ENCODE assay signal across 10 cellular contexts in the genomic region with DNA sequence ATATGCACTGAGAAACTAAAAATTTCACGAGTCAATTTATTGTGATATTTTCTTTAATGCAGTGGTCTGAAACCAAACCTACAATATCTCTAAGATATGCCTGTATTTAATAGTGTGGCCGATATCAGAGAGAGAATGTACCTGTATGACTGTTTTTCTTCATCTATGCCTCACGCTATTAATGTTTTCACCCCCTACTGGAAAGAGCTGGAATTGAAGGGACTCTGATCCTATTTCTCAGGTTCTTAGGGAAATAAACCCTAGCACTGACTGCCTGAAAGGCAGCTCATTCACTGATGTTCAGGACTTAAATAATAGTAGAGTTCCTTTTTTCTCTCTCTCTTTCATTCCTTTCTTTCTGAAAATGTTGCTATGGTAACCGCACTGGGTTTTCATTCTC.
DNase-seq lines count a peak whose midpoint lies in the region; ATAC-seq and TF ChIP-seq lines count a peak whose summit lies in the region.
"Had no signal": no experiment of that assay in that cellular context is flagged by ENCODE, and none has a peak within 500 bp of the region (broad histone marks: within the 10 kb centered on the region; RNA-seq: fewer than 3 reads in every experiment).

No MANE protein-coding gene starts in this region.

- H3K56ac ChIP-seq in IMR-90 (ENCODE audit: extremely low read depth, insufficient read depth, low read length): no peak overlapping the region

- H3K9me3 Mint-ChIP-seq in MCF 10A (ENCODE audit: unreplicated experiment): no peaks in the 10 kb centered on the region

- no peak overlapping the region for H2AK9ac ChIP-seq in IMR-90 (replicated peaks; ENCODE audit: low read depth, low read length, poor library complexity)

- no peak overlapping the region for H3K4ac ChIP-seq in IMR-90 (ENCODE audit: low read depth, low read length)

- no peak overlapping the region for H3K18ac ChIP-seq in IMR-90 (ENCODE audit: low read depth, low read length)

- no peak overlapping the region for H3K14ac ChIP-seq in IMR-90 (replicated peaks; ENCODE audit: low read depth, low read length)

- no peak overlapping the region for H3K27ac ChIP-seq in breast epithelium
- H3K27ac ChIP-seq in IMR-90 (ENCODE audit: insufficient read depth, low read length): no peak overlapping the region
- H3K27ac ChIP-seq in colonic mucosa: no peak overlapping the region
- no peak overlapping the region for H3K27ac ChIP-seq in upper lobe of right lung

- intact Hi-C loops in MCF 10A (cut with micrococcal nuclease) (no loop called here), breast epithelium (cut with DNase I; ENCODE audit: low total_unique reads) (no loop called here), IMR-90 (cut with micrococcal nuclease) (no loop called here), colonic mucosa (cut with DNase I) (no loop called here), upper lobe of right lung (cut with DNase I) (no loop called here)

- H2AK5ac ChIP-seq in IMR-90 (ENCODE audit: low read depth, low read length): no peak overlapping the region

- no peak for TF ChIP-seq POLR2A in breast epithelium (IDR thresholded peaks at IDR 0.05)
- no peak for TF ChIP-seq POLR2A in IMR-90 (IDR thresholded peaks at IDR 0.05; ENCODE audit: low read depth, low read length)
- TF ChIP-seq POLR2A in GM18505 (IDR thresholded peaks at IDR 0.05; ENCODE audit: borderline replicate concordance, extremely low read depth, insufficient read depth, insufficient read length): no peak

- H3K4me2 ChIP-seq in IMR-90 (ENCODE audit: low read depth, low read length): no peak overlapping the region

- no peaks in the 10 kb centered on the region for H3K36me3 ChIP-seq in breast epithelium
- H3K36me3 ChIP-seq in IMR-90 (ENCODE audit: control insufficient read depth, insufficient read depth, low read length): no peaks in the 10 kb centered on the region
- no peaks in the 10 kb centered on the region for H3K36me3 ChIP-seq in colonic mucosa
- no peaks in the 10 kb centered on the region for H3K36me3 ChIP-seq in upper lobe of right lung

- H3K4me3 ChIP-seq in breast epithelium: no peak overlapping the region
- H3K4me3 ChIP-seq in IMR-90 (ENCODE audit: insufficient read depth, low read depth, low read length): no peak overlapping the region
- no peak overlapping the region for H3K4me3 ChIP-seq in colonic mucosa
- H3K4me3 ChIP-seq in upper lobe of right lung: no peak overlapping the region

- no peaks in the 10 kb centered on the region for H3K9me1 ChIP-seq in IMR-90 (ENCODE audit: insufficient read depth, low read length)

- no peaks in the 10 kb centered on the region for H4K20me1 ChIP-seq in IMR-90 (ENCODE audit: insufficient read depth, low read length)

- dilution Hi-C loops in IMR-90 (cut with HindIII; ENCODE audit: low sequenced_read_pairs, unreplicated experiment): no loop called here

- H2BK5ac ChIP-seq in IMR-90 (ENCODE audit: low read depth, low read length, poor library complexity, severe bottlenecking): no peak overlapping the region

- H3K4me1 Mint-ChIP-seq in MCF 10A (ENCODE audit: insufficient read depth, unreplicated experiment): no peaks in the 10 kb centered on the region
- H3K4me1 Mint-ChIP-seq: activated CD4-positive, alpha-beta memory T cell treated with anti-CD3 and anti-CD28 coated beads, Interleukin-2, amount 10 ng/mL, durations not matched to agents 7 days and 5 days; CD14-positive monocyte had no signal

- CTCF ChIA-PET in MCF 10A (lab: Yijun Ruan, JAX) (no interaction called here), IMR-90 (lab: Yijun Ruan, JAX) (interaction anchor here (0.8 kb wide), 1 partner anchor 178 kb away, joined by 3 read pairs; no protein-coding TSS in a partner anchor)

- no peak overlapping the region for H2BK120ac ChIP-seq in IMR-90 (ENCODE audit: low read depth, low read length)

- H4K91ac ChIP-seq in IMR-90 (ENCODE audit: insufficient read depth, low read depth, low read length): no peak overlapping the region

- no peak for TF ChIP-seq RAD21 in IMR-90 (IDR thresholded peaks at IDR 0.05; ENCODE audit: low read length)

- TF ChIP-seq CTCF in MCF 10A (IDR thresholded peaks at IDR 0.05; ENCODE audit: unreplicated experiment) (peak; percentile 50), breast epithelium (IDR thresholded peaks at IDR 0.05) (no peak), IMR-90 (conservative IDR thresholded peaks at IDR 0.05; ENCODE audit: low read depth, low read length) (peak; percentile 29; the same call in 1 of the 2 replicates), colonic mucosa (IDR thresholded peaks at IDR 0.05) (peak; percentile 31), upper lobe of right lung (IDR thresholded peaks at IDR 0.05) (peak; percentile 28)

- no peak overlapping the region for H3K27ac Mint-ChIP-seq in MCF 10A (ENCODE audit: low read depth, unreplicated experiment)
- H3K27ac Mint-ChIP-seq: activated CD4-positive, alpha-beta memory T cell treated with anti-CD3 and anti-CD28 coated beads, Interleukin-2, amount 10 ng/mL, durations not matched to agents 7 days and 5 days; CD14-positive monocyte had no signal

- no peak overlapping the region for H4K5ac ChIP-seq in IMR-90 (ENCODE audit: low read depth, low read length)

- H3K9ac ChIP-seq in IMR-90 (ENCODE audit: low read depth, low read length) (no peak overlapping the region), colonic mucosa (ENCODE audit: low read depth in 2 of 2, low read length in 2 of 2) (no peak overlapping the region)

- H3K27me3 ChIP-seq in breast epithelium (no peaks in the 10 kb centered on the region), IMR-90 (ENCODE audit: control insufficient read depth, insufficient read depth, low read length) (no peaks in the 10 kb centered on the region), colonic mucosa (no peaks in the 10 kb centered on the region), upper lobe of right lung (no peaks in the 10 kb centered on the region)

- H3K36me3 Mint-ChIP-seq in MCF 10A (ENCODE audit: insufficient read depth, unreplicated experiment): no peaks in the 10 kb centered on the region
- H3K36me3 Mint-ChIP-seq: CD14-positive monocyte had no signal

- in situ Hi-C loops in IMR-90 (cut with MboI; ENCODE audit: low sequenced_read_pairs): no loop called here

- POLR2A ChIA-PET in MCF 10A (lab: Yijun Ruan, JAX): no interaction called here
- POLR2A ChIA-PET in IMR-90 (lab: Charles Lee; ENCODE audit: unreplicated experiment): no interaction called here

- no peak overlapping the region for H2BK20ac ChIP-seq in IMR-90 (ENCODE audit: low read depth, low read length)

- H3K27me3 Mint-ChIP-seq in MCF 10A (ENCODE audit: insufficient read depth, unreplicated experiment): no peaks in the 10 kb centered on the region
- H3K27me3 Mint-ChIP-seq: activated CD4-positive, alpha-beta memory T cell treated with anti-CD3 and anti-CD28 coated beads, Interleukin-2, amount 10 ng/mL, durations not matched to agents 7 days and 5 days had no signal

- H3K79me1 ChIP-seq in IMR-90 (ENCODE audit: low read depth in 1 of 2, low read length in 2 of 2): no peaks in the 10 kb centered on the region

- no peak overlapping the region for H2AFZ ChIP-seq in IMR-90 (replicated peaks; ENCODE audit: low read length, poor library complexity)

- BruUV-seq in MCF 10A (replicated peaks; lab: Mats Ljungman, UMichigan) (no TSS peak), IMR-90 (replicated peaks; lab: Mats Ljungman, UMichigan) (no TSS peak)

- no peak overlapping the region for H2BK15ac ChIP-seq in IMR-90 (ENCODE audit: low read depth, low read length)

- no CpG with 5 or more reads among the region's 4 CpGs for WGBS in IMR-90 (ENCODE audit: extremely low coverage in 2 of 2, insufficient read length in 1 of 2), 2 experiments

- DNase-seq in MCF 10A (ENCODE audit: unreplicated experiment): peak; percentile 60
- no peak for DNase-seq in breast epithelium (ENCODE audit: low spot score in 2 of 2)
- no peak for DNase-seq in IMR-90
- no peak for DNase-seq in colonic mucosa
- no peak for DNase-seq in upper lobe of right lung
- no peak for DNase-seq in effector CD8-positive, alpha-beta T cell (lab: John Stamatoyannopoulos, UW)
- DNase-seq: activated CD4-positive, alpha-beta memory T cell treated with anti-CD3 and anti-CD28 coated beads, Interleukin-2, amount 10 ng/mL, durations not matched to agents 7 days and 5 days had no signal

- no peaks in the 10 kb centered on the region for H3K4me1 ChIP-seq in breast epithelium
- no peaks in the 10 kb centered on the region for H3K4me1 ChIP-seq in IMR-90 (ENCODE audit: control insufficient read depth, insufficient read depth, low read length)
- H3K4me1 ChIP-seq in colonic mucosa: no peaks in the 10 kb centered on the region
- H3K4me1 ChIP-seq in upper lobe of right lung: no peaks in the 10 kb centered on the region

- H3K23ac ChIP-seq in IMR-90 (ENCODE audit: low read depth, low read length): no peak overlapping the region

- H4K8ac ChIP-seq in IMR-90 (ENCODE audit: low read depth in 2 of 2, low read length in 2 of 2): no peak overlapping the region

- ATAC-seq in IMR-90 (ENCODE audit: low read depth) (no peak), upper lobe of right lung (no peak), HG03097 (IDR thresholded peaks at IDR 0.05; ENCODE audit: low FRiP score, unreplicated experiment) (no peak), GM18505 (IDR thresholded peaks at IDR 0.05; ENCODE audit: unreplicated experiment) (no peak)

- H3K4me3 Mint-ChIP-seq in MCF 10A (ENCODE audit: unreplicated experiment): no peak overlapping the region
- H3K4me3 Mint-ChIP-seq: activated CD4-positive, alpha-beta memory T cell treated with anti-CD3 and anti-CD28 coated beads, Interleukin-2, amount 10 ng/mL, durations not matched to agents 7 days and 5 days; CD14-positive monocyte had no signal

- H3K9me3 ChIP-seq in breast epithelium: peaks cover 0 to 12% of the 10 kb centered on the region in 2 donors
- no peaks in the 10 kb centered on the region for H3K9me3 ChIP-seq in IMR-90 (ENCODE audit: control insufficient read depth, insufficient read depth, low read length)
- H3K9me3 ChIP-seq in colonic mucosa: no peaks in the 10 kb centered on the region
- H3K9me3 ChIP-seq in upper lobe of right lung: no peaks in the 10 kb centered on the region

TF ChIP-seq in IMR-90, 13 proteins besides CTCF, POLR2A, EP300 and RAD21:
- TF ChIP-seq BHLHE40 (IDR thresholded peaks at IDR 0.05; ENCODE audit: low read depth, low read length): no peak
- TF ChIP-seq RCOR1 (IDR thresholded peaks at IDR 0.05; ENCODE audit: insufficient replicate concordance, low read length): no peak
- no peak for TF ChIP-seq MXI1 (IDR thresholded peaks at IDR 0.05; ENCODE audit: borderline replicate concordance, low read depth, low read length)
- no peak for TF ChIP-seq CHD1 (IDR thresholded peaks at IDR 0.05; ENCODE audit: low read depth, low read length)

Comparison
In these comparisons a context has a peak if more than half of its experiments do, and no peak if none do; other contexts are left out.
1. CTCF ChIP-seq: peak in MCF 10A (single experiment), IMR-90 (single experiment), colonic mucosa (single experiment) and upper lobe of right lung (single experiment); none in breast epithelium (0 of 3).